1 cellular context compared by ENCODE assay signal in the genomic region with DNA sequence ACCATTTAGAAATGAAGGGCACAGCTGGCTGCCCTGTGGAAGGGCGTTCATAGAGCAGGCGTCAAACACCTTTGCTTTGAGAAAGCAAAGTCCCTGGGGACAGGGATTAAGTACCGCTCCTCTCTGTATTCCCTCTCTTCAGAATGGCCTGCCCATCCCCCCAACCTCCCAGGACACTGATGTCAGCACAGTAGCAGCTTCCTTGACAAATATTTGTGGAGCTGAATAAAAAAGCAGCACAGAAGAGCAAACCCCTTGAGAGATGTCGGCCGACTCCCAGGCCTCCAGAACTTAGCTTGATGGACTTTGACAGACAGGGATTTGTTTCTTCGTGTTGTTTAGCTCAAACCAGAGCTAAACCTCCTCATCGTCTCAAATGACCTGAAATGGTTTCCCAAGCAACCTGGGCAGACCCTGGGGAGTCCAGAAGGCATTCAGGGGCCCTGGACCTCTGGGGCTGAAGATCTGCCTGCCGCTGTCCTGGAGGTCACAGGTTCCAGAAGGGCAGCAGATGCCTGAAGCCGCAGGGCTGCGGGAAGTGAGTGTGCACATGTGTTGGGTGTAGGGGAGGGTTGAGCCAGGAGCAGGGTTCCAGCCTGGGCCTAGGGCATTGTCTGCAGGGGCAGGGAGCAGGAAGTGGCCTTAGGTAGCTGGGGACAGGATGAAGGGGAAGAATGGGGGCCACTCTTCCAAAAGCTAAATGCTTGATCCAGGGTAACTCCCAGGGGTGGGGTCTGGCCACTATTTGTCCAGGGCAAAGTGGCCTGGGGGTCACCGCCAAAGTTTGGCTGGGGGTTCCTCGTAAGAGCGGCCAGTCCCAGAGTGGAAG.
TF ChIP-seq lines count a peak whose summit lies in the region.

No MANE protein-coding gene starts in this region.

TF ChIP-seq in IMR-90, 13 proteins besides CTCF, POLR2A, EP300 and RAD21 (continued from another document):
- TF ChIP-seq USF2 (IDR thresholded peaks at IDR 0.05; ENCODE audit: low read depth, low read length) (no peak), CHD1 (IDR thresholded peaks at IDR 0.05; ENCODE audit: low read depth, low read length) (no peak), CEBPB (IDR thresholded peaks at IDR 0.05; ENCODE audit: low read depth, low read length) (no peak), MAFK (IDR thresholded peaks at IDR 0.05; ENCODE audit: low read depth, low read length) (no peak), RFX5 (IDR thresholded peaks at IDR 0.05; ENCODE audit: low read depth, low read length) (no peak), BHLHE40 (IDR thresholded peaks at IDR 0.05; ENCODE audit: low read depth, low read length) (no peak), MAZ (IDR thresholded peaks at IDR 0.05; ENCODE audit: borderline replicate concordance, low read depth, low read length) (no peak), RCOR1 (IDR thresholded peaks at IDR 0.05; ENCODE audit: insufficient replicate concordance, low read length) (no peak), MXI1 (IDR thresholded peaks at IDR 0.05; ENCODE audit: borderline replicate concordance, low read depth, low read length) (no peak), ELK1 (IDR thresholded peaks at IDR 0.05; ENCODE audit: borderline replicate concordance, low read depth, low read length) (no peak)
